26 cellular contexts compared by ENCODE assay signal in genomic region chr1:111587509-111588174, GRCh38. TPM values are rescaled to one million over a fixed set of nuclear protein-coding genes. Genes with fewer than 3 reads are reported as not detected.
A peak's percentile ranks its signal among the peaks of the same experiment; 100 is the strongest.
DNase-seq lines count a peak whose midpoint lies in the region; ATAC-seq, FAIRE-seq and TF ChIP-seq lines count a peak whose summit lies in the region.
"Had no signal": no experiment of that assay in that cellular context is flagged by ENCODE, and none has a peak within 500 bp of the region (broad histone marks: within the 10 kb centered on the region; RNA-seq: fewer than 3 reads in every experiment).

No MANE protein-coding gene starts in this region.

- H3K4me1 Mint-ChIP-seq in activated CD8-positive, alpha-beta T cell treated with anti-CD3 and anti-CD28 coated beads for 36 hours (ENCODE audit: low read depth), result peaks cover 29% of the 10 kb centered on the region
- H3K4me1 Mint-ChIP-seq in activated CD8-positive, alpha-beta T cell treated with anti-CD3 and anti-CD28 coated beads, Interleukin-2, amount 10 ng/mL, durations not matched to agents 7 days and 5 days (ENCODE audit: low read depth), result peaks cover 18% of the 10 kb centered on the region

- no peak overlapping the region for H3K27ac ChIP-seq in K562 (ENCODE audit: extremely low read depth, low read depth, low read length)
- H3K27ac ChIP-seq: left ventricle myocardium inferior, psoas muscle, transverse colon had no signal

- ATAC-seq in activated CD8-positive, alpha-beta T cell treated with anti-CD3 and anti-CD28 coated beads for 36 hours, result peak; percentile 38
- no peak for ATAC-seq in activated CD8-positive, alpha-beta T cell treated with anti-CD3 and anti-CD28 coated beads, Interleukin-2, amount 10 ng/mL, durations not matched to agents 7 days and 5 days
- ATAC-seq in GM18870 (IDR thresholded peaks at IDR 0.05; ENCODE audit: unreplicated experiment), result peak; percentile 27
- ATAC-seq in K562, result no peak
- ATAC-seq: GM23338, psoas muscle, T-helper 17 cell had no signal

- H3K79me2 ChIP-seq in K562 (ENCODE audit: control insufficient read depth, insufficient read depth, low read length), result no peaks in the 10 kb centered on the region

- CTCF ChIA-PET in activated CD8-positive, alpha-beta T cell treated with anti-CD3 and anti-CD28 coated beads for 36 hours (lab: Charles Lee), result interaction anchor here (0.7 to 2.7 kb wide), 12 partner anchors 9 to 182 kb away, joined by 3 to 14 read pairs (median 4); no protein-coding TSS in a partner anchor
- CTCF ChIA-PET in activated CD8-positive, alpha-beta T cell treated with anti-CD3 and anti-CD28 coated beads, Interleukin-2, amount 10 ng/mL, durations not matched to agents 7 days and 5 days (lab: Charles Lee), result interaction anchor here (0.7 to 2.8 kb wide), 10 partner anchors 8 to 557 kb away, joined by 3 to 16 read pairs (median 4); no protein-coding TSS in a partner anchor
- CTCF ChIA-PET in K562 (lab: Yijun Ruan, JAX; ENCODE audit: low intra/inter-chr PET ratio), result no interaction called here

- no peaks in the 10 kb centered on the region for H3K36me3 Mint-ChIP-seq in activated CD8-positive, alpha-beta T cell treated with anti-CD3 and anti-CD28 coated beads for 36 hours (ENCODE audit: low read depth)
- H3K36me3 Mint-ChIP-seq in activated CD8-positive, alpha-beta T cell treated with anti-CD3 and anti-CD28 coated beads, Interleukin-2, amount 10 ng/mL, durations not matched to agents 7 days and 5 days (ENCODE audit: low read depth), result no peaks in the 10 kb centered on the region

- no peaks in the 10 kb centered on the region for H3K9me3 ChIP-seq in K562 (replicated peaks; ENCODE audit: control insufficient read depth, insufficient read depth, low read depth, low read length)
- H3K9me3 ChIP-seq: left ventricle myocardium inferior, MG63, psoas muscle, SK-N-SH, transverse colon had no signal

- H3K4me1 ChIP-seq in K562 (replicated peaks in 1 of 2; ENCODE audit: control insufficient read depth in 2 of 2, insufficient read depth in 2 of 2, low read length in 2 of 2), result peaks cover 1 to 36% of the 10 kb centered on the region in 2 experiments; a peak in 3 of 5 replicates

- no peak for TF ChIP-seq RAD21 in K562 (CRISPR knock-in tag; conservative IDR thresholded peaks at IDR 0.05 in 1 of 2, IDR thresholded peaks at IDR 0.05 in 1 of 2)

- no peak overlapping the region for H3K9ac ChIP-seq in K562 (ENCODE audit: insufficient read depth in 1 of 2, low read depth in 2 of 2, low read length in 2 of 2)
- H3K9ac ChIP-seq: SK-N-SH had no signal

- H3K9me1 ChIP-seq in K562 (ENCODE audit: control insufficient read depth, insufficient read depth, low read length), result no peaks in the 10 kb centered on the region

- intact Hi-C loops in activated CD8-positive, alpha-beta T cell treated with anti-CD3 and anti-CD28 coated beads for 36 hours (cut with micrococcal nuclease), result no loop called here
- intact Hi-C loops in K562 (cut with micrococcal nuclease), result no loop called here

- TF ChIP-seq POLR2A in K562 (conservative IDR thresholded peaks at IDR 0.05), result no peak

- H3K4me3 Mint-ChIP-seq in activated CD8-positive, alpha-beta T cell treated with anti-CD3 and anti-CD28 coated beads for 36 hours, result no peak overlapping the region
- H3K4me3 Mint-ChIP-seq in activated CD8-positive, alpha-beta T cell treated with anti-CD3 and anti-CD28 coated beads, Interleukin-2, amount 10 ng/mL, durations not matched to agents 7 days and 5 days, result no peak overlapping the region
- H3K4me3 Mint-ChIP-seq: activated naive CD4-positive, alpha-beta T cell treated with anti-CD3 and anti-CD28 coated beads for 36 hours; CD4-positive, alpha-beta T cell; GM23338; T-helper 17 cell had no signal

- H3K4me2 ChIP-seq in K562 (ENCODE audit: insufficient read depth, low read length), result no peak overlapping the region
- H3K4me2 ChIP-seq: GM23338, SK-N-SH had no signal

- H2AFZ ChIP-seq in K562 (ENCODE audit: low read depth, low read length), result no peak overlapping the region

- POLR2A ChIA-PET in activated CD8-positive, alpha-beta T cell treated with anti-CD3 and anti-CD28 coated beads for 36 hours (lab: Charles Lee), result interaction anchor here (0.8 to 11.7 kb wide), 11 partner anchors 9 to 81 kb away, joined by 3 to 125 read pairs (median 5); partner anchors contain the start of gene RAP1A
- POLR2A ChIA-PET in activated CD8-positive, alpha-beta T cell treated with anti-CD3 and anti-CD28 coated beads, Interleukin-2, amount 10 ng/mL, durations not matched to agents 7 days and 5 days (lab: Charles Lee), result interaction anchor here (0.6 to 2.3 kb wide), 5 partner anchors 13 to 117 kb away, joined by 3 to 8 read pairs (median 3); no protein-coding TSS in a partner anchor
- POLR2A ChIA-PET in K562 (lab: Yijun Ruan, JAX), result interaction anchor here (0.8 to 1.6 kb wide), 5 partner anchors 9 to 56 kb away, joined by 3 to 5 read pairs (median 3); no protein-coding TSS in a partner anchor

- BruUV-seq in K562 (replicated peaks; lab: Mats Ljungman, UMichigan), result no TSS peak

- WGBS in K562 (ENCODE audit: insufficient coverage, low coverage, missing lambda C conversion rate), result 16% methylated on average over 4 of the region's 4 CpGs

- TF ChIP-seq EP300 in K562 (IDR thresholded peaks at IDR 0.05; ENCODE audit: low read length), result no peak; the same call in 1 of the 2 replicates

- TF ChIP-seq CTCF in activated CD8-positive, alpha-beta T cell treated with anti-CD3 and anti-CD28 coated beads for 36 hours (IDR thresholded peaks at IDR 0.05), result no peak
- TF ChIP-seq CTCF in K562 (IDR thresholded peaks at IDR 0.05 in 2 of 3, conservative IDR thresholded peaks at IDR 0.05 in 1 of 3; ENCODE audit: insufficient read depth in 2 of 3, low read depth in 1 of 3, low read length in 3 of 3), result no peak

- H4K20me1 ChIP-seq in K562 (replicated peaks; ENCODE audit: control insufficient read depth, insufficient read depth, low read length), result no peaks in the 10 kb centered on the region

- no peak overlapping the region for H3K27ac Mint-ChIP-seq in activated CD8-positive, alpha-beta T cell treated with anti-CD3 and anti-CD28 coated beads for 36 hours
- H3K27ac Mint-ChIP-seq in activated CD8-positive, alpha-beta T cell treated with anti-CD3 and anti-CD28 coated beads, Interleukin-2, amount 10 ng/mL, durations not matched to agents 7 days and 5 days, result no peak overlapping the region
- H3K27ac Mint-ChIP-seq: activated naive CD4-positive, alpha-beta T cell treated with anti-CD3 and anti-CD28 coated beads for 36 hours; CD4-positive, alpha-beta T cell; GM23338; T-helper 17 cell had no signal

- H3K9me3 Mint-ChIP-seq in activated CD8-positive, alpha-beta T cell treated with anti-CD3 and anti-CD28 coated beads for 36 hours, result no peaks in the 10 kb centered on the region
- H3K9me3 Mint-ChIP-seq in activated CD8-positive, alpha-beta T cell treated with anti-CD3 and anti-CD28 coated beads, Interleukin-2, amount 10 ng/mL, durations not matched to agents 7 days and 5 days (ENCODE audit: insufficient read depth), result no peaks in the 10 kb centered on the region
- H3K9me3 Mint-ChIP-seq: activated naive CD4-positive, alpha-beta T cell treated with anti-CD3 and anti-CD28 coated beads for 36 hours; CD4-positive, alpha-beta T cell; GM23338 had no signal

- no peaks in the 10 kb centered on the region for H3K27me3 ChIP-seq in K562 (ENCODE audit: control insufficient read depth in 2 of 2, insufficient read depth in 2 of 2, low read length in 2 of 2)
- H3K27me3 ChIP-seq: MG63, transverse colon had no signal

- no peak overlapping the region for H3K4me3 ChIP-seq in K562
- H3K4me3 ChIP-seq: GM23338, left ventricle myocardium inferior, MG63, psoas muscle, transverse colon had no signal

- DNase-seq in activated CD8-positive, alpha-beta T cell treated with anti-CD3 and anti-CD28 coated beads for 36 hours, result no peak
- DNase-seq in activated CD8-positive, alpha-beta T cell treated with anti-CD3 and anti-CD28 coated beads, Interleukin-2, amount 10 ng/mL, durations not matched to agents 7 days and 5 days, result no peak
- DNase-seq in NCI-H69 (lab: John Stamatoyannopoulos, UW) (peak; percentile 59), K562 (ENCODE audit: extremely low read depth in 1 of 4, low spot score in 3 of 4) (no peak), HCEC 1CT (no peak), NCI-H345 (lab: John Stamatoyannopoulos, UW) (no peak)
- no peak for DNase-seq in stimulated activated CD8-positive, alpha-beta memory T cell treated with anti-CD3 and anti-CD28 coated beads, Interleukin-4, amount 100 ng/mL, for 48 hours
- DNase-seq: activated naive CD4-positive, alpha-beta T cell treated with anti-CD3 and anti-CD28 coated beads for 36 hours; amniotic stem cell; CD4-positive, alpha-beta T cell; KBM-7; left ventricle myocardium inferior; mesendoderm; MG63; NCI-H2029; NCI-H2227 treated with DMSO at 0.1 percent for 48 hours; NCI-H748 treated with DMSO at 0.1 percent for 48 hours; psoas muscle; SK-N-SH; stimulated activated CD4-positive, alpha-beta T cell treated with anti-CD3 and anti-CD28 coated beads, Interleukin-15, amount 100 ng/mL, for 24 hours; T-helper 17 cell; transverse colon had no signal

- no peaks in the 10 kb centered on the region for H3K27me3 Mint-ChIP-seq in activated CD8-positive, alpha-beta T cell treated with anti-CD3 and anti-CD28 coated beads for 36 hours
- no peaks in the 10 kb centered on the region for H3K27me3 Mint-ChIP-seq in activated CD8-positive, alpha-beta T cell treated with anti-CD3 and anti-CD28 coated beads, Interleukin-2, amount 10 ng/mL, durations not matched to agents 7 days and 5 days (ENCODE audit: low read depth)
- H3K27me3 Mint-ChIP-seq: CD4-positive, alpha-beta T cell; T-helper 17 cell had no signal

- H3K36me3 ChIP-seq in K562 (ENCODE audit: control insufficient read depth, insufficient read depth, low read length), result no peaks in the 10 kb centered on the region
- H3K36me3 ChIP-seq: left ventricle myocardium inferior, MG63, transverse colon had no signal

- FAIRE-seq in K562 (lab: Jason Lieb, UNC), result no peak
- FAIRE-seq: A204.1, islet of Langerhans had no signal

- in situ Hi-C loops in K562 (cut with MboI), result no loop called here

RNA-seq across cellular contexts. Expression of gene RAP1A, which starts 31.9 kb away (rescaled TPM):
- 100 to 1,000 TPM; 197 to 198 TPM for total RNA-seq in activated CD8-positive, alpha-beta T cell treated with anti-CD3 and anti-CD28 coated beads for 36 hours
- total RNA-seq in activated CD8-positive, alpha-beta T cell treated with anti-CD3 and anti-CD28 coated beads, Interleukin-2, amount 10 ng/mL, durations not matched to agents 7 days and 5 days, result 100 to 1,000 TPM; 132 to 133 TPM
- 4.2 and 14.3 TPM in 2 replicates for total RNA-seq in K562 (2011; cell fraction: chromatin; rRNA removed; ENCODE audit: low replicate concordance)
- total RNA-seq in K562 (2011; cell fraction: nucleolus; rRNA removed), result 2.2 and 3.4 TPM in 2 replicates
- total RNA-seq in K562 (2011; cell fraction: nucleoplasm; rRNA removed), result 7.9 and 18.7 TPM in 2 replicates
- 13.4 and 19.0 TPM in 2 replicates for total RNA-seq in K562 (2014; rRNA removed)
- 32.5 and 40.1 TPM in 2 replicates for total RNA-seq in K562 (2014; rRNA removed; fragmentation: Illumina TruSeq; extraction: Trizol)
- 19.4 and 24.5 TPM in 2 replicates for total RNA-seq in K562 (2015; rRNA removed; fragmentation: Illumina TruSeq; extraction: Trizol)
- 57.6 and 60.7 TPM in 2 replicates for total RNA-seq in K562 (2021)
- 49.0 and 77.3 TPM in 2 replicates for polyA plus RNA-seq in K562 (2011; rRNA removed)
- 11.3 and 24.6 TPM in 2 replicates for polyA plus RNA-seq in K562 (2011; cell fraction: cytosol; rRNA removed)
- 6.6 and 11.5 TPM in 2 replicates for polyA plus RNA-seq in K562 (2011; cell fraction: nucleus; rRNA removed)
- 68.6 and 95.0 TPM in 2 replicates for polyA plus RNA-seq in K562 (2012)
- 68.8 and 86.2 TPM in 2 replicates for polyA plus RNA-seq in K562 (2014; fragmentation: Illumina TruSeq; extraction: Trizol)
- polyA plus RNA-seq in K562 (2014; fragmentation: Nextera tagmentation; extraction: Ambion mirVana), result 10 to 100 TPM; 21.3 to 28.9 TPM
- 45.9 and 48.2 TPM in 2 replicates for polyA plus RNA-seq in K562 (2014; rRNA removed)
- 49.7 and 52.8 TPM in 2 replicates for polyA minus RNA-seq in K562 (2011; rRNA and poly(A)+ RNA removed)
- polyA minus RNA-seq in K562 (2011; cell fraction: cytosol; rRNA and poly(A)+ RNA removed), result 20.3 and 24.0 TPM in 2 replicates
- polyA minus RNA-seq in K562 (2011; cell fraction: nucleus; rRNA and poly(A)+ RNA removed), result 4.7 and 9.1 TPM in 2 replicates

Comparison
In these comparisons a context has a peak if more than half of its experiments do, and no peak if none do; other contexts are left out.
1. ATAC-seq: peak in activated CD8-positive, alpha-beta T cell treated with anti-CD3 and anti-CD28 coated beads for 36 hours (single experiment) and GM18870 (single experiment); none in activated CD8-positive, alpha-beta T cell treated with anti-CD3 and anti-CD28 coated beads, Interleukin-2, amount 10 ng/mL, durations not matched to agents 7 days and 5 days (single experiment) and K562 (single experiment).